In genomic region chr16:55832788-55833583, GRCh38 we compare ENCODE assay signal across 1 cellular context.
TF ChIP-seq lines count a peak whose summit lies in the region.

TSS of gene CES1 (minus strand) at chr16:55833096. CDS start at chr16:55833055, 41 bp downstream.

TF ChIP-seq in HepG2, 621 proteins besides CTCF, POLR2A, EP300 and RAD21 (continued from another document and continues in another):
- TF ChIP-seq, protein P1, sequence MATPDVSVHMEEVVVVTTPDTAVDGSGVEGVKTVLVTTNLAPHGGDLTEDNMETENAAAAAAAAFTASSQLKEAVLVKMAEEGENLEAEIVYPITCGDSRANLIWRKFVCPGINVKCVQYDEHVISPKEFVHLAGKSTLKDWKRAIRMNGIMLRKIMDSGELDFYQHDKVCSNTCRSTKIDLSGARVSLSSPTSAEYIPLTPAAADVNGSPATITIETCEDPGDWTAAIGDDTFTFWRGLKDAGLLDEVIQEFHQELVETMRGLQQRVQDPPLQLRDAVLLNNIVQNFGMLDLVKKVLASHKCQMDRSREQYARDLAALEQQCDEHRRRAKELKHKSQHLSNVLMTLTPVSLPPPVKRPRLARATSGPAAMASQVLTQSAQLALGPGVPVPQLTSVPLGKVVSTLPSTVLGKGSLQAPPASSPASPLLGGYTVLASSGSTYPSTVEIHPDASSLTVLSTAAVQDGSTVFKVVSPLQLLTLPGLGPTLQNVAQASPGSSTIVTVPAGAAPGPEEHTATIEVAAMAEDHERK (CRISPR knock-in tag; IDR thresholded peaks at IDR 0.05; ENCODE audit: low read depth), result no peak
- TF ChIP-seq NONO (IDR thresholded peaks at IDR 0.05) (no peak), NONO (CRISPR knock-in tag; conservative IDR thresholded peaks at IDR 0.05) (no peak; the same call in 1 of the 2 replicates), CC2D1A (CRISPR knock-in tag; IDR thresholded peaks at IDR 0.05) (peak; percentile 84; the same call in 1 of the 2 replicates), ZNF747 (CRISPR knock-in tag; IDR thresholded peaks at IDR 0.05; ENCODE audit: borderline replicate concordance) (peak; percentile 9; the same call in 1 of the 2 replicates), ZNF281 (CRISPR knock-in tag; IDR thresholded peaks at IDR 0.05; ENCODE audit: borderline replicate concordance) (0 out of 2 replicates have a peak, but pooled peaks have one; percentile 30), GFI1 (CRISPR knock-in tag; IDR thresholded peaks at IDR 0.05; ENCODE audit: borderline replicate concordance) (peak; percentile 69; the same call in 1 of the 2 replicates), POLR2G (IDR thresholded peaks at IDR 0.05; ENCODE audit: low read depth, low read length) (peak; percentile 76), KDM3A (CRISPR knock-in tag; IDR thresholded peaks at IDR 0.05; ENCODE audit: low read depth) (peak; percentile 22; the same call in 1 of the 2 replicates), U2AF1 (optimal IDR thresholded peaks at IDR 0.05; ENCODE audit: low read depth, low read length) (no peak), ZNF761 (CRISPR knock-in tag; conservative IDR thresholded peaks at IDR 0.05) (0 out of 2 replicates have a peak, but pooled peaks have one; percentile 63), NFATC3 (CRISPR knock-in tag; IDR thresholded peaks at IDR 0.05) (peak; percentile 73; the same call in 1 of the 2 replicates), POLR2AphosphoS5 (IDR thresholded peaks at IDR 0.05; ENCODE audit: low read depth, low read length) (peak; percentile 88), ZFP62 (CRISPR knock-in tag; IDR thresholded peaks at IDR 0.05) (no peak), LBX2 (CRISPR knock-in tag; IDR thresholded peaks at IDR 0.05; ENCODE audit: borderline replicate concordance) (no peak), PRDM10 (CRISPR knock-in tag; IDR thresholded peaks at IDR 0.05; ENCODE audit: low read depth) (no peak), ZNF644 (CRISPR knock-in tag; IDR thresholded peaks at IDR 0.05; ENCODE audit: low read depth) (peak; percentile 63; the same call in 1 of the 2 replicates), ZNF605 (CRISPR knock-in tag; IDR thresholded peaks at IDR 0.05) (peak; percentile 64; the same call in 1 of the 2 replicates), ZNF264 (CRISPR knock-in tag; IDR thresholded peaks at IDR 0.05) (no peak), PBX3 (CRISPR knock-in tag; IDR thresholded peaks at IDR 0.05; ENCODE audit: borderline replicate concordance) (no peak), ZNF224 (CRISPR knock-in tag; IDR thresholded peaks at IDR 0.05) (peak; percentile 69; the same call in 1 of the 2 replicates), ZNF207 (IDR thresholded peaks at IDR 0.05; ENCODE audit: borderline replicate concordance) (no peak), STAT6 (CRISPR knock-in tag; IDR thresholded peaks at IDR 0.05; ENCODE audit: borderline replicate concordance) (peak; percentile 75; the same call in 1 of the 2 replicates), BCL6 (CRISPR knock-in tag; IDR thresholded peaks at IDR 0.05) (peak; percentile 77), ZNF367 (CRISPR knock-in tag; IDR thresholded peaks at IDR 0.05; ENCODE audit: borderline replicate concordance) (no peak), ZNF343 (CRISPR knock-in tag; IDR thresholded peaks at IDR 0.05) (no peak), NAIF1 (CRISPR knock-in tag; IDR thresholded peaks at IDR 0.05; ENCODE audit: borderline replicate concordance) (peak; percentile 73; the same call in 1 of the 2 replicates), FLYWCH1 (CRISPR knock-in tag; IDR thresholded peaks at IDR 0.05) (no peak)
- TF ChIP-seq, protein P2, sequence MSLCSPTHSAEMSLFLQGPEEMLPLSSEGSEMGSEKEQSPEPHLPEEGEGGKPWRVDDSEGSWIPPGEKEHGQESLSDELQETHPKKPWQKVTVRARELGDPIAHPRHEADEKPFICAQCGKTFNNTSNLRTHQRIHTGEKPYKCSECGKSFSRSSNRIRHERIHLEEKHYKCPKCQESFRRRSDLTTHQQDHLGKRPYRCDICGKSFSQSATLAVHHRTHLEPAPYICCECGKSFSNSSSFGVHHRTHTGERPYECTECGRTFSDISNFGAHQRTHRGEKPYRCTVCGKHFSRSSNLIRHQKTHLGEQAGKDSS (CRISPR knock-in tag; IDR thresholded peaks at IDR 0.05; ENCODE audit: borderline replicate concordance, low read depth), result no peak
- TF ChIP-seq, protein P3, sequence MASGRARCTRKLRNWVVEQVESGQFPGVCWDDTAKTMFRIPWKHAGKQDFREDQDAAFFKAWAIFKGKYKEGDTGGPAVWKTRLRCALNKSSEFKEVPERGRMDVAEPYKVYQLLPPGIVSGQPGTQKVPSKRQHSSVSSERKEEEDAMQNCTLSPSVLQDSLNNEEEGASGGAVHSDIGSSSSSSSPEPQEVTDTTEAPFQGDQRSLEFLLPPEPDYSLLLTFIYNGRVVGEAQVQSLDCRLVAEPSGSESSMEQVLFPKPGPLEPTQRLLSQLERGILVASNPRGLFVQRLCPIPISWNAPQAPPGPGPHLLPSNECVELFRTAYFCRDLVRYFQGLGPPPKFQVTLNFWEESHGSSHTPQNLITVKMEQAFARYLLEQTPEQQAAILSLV (CRISPR knock-in tag; IDR thresholded peaks at IDR 0.05; ENCODE audit: borderline replicate concordance), result peak; percentile 45; the same call in 1 of the 2 replicates
- TF ChIP-seq, protein P4, sequence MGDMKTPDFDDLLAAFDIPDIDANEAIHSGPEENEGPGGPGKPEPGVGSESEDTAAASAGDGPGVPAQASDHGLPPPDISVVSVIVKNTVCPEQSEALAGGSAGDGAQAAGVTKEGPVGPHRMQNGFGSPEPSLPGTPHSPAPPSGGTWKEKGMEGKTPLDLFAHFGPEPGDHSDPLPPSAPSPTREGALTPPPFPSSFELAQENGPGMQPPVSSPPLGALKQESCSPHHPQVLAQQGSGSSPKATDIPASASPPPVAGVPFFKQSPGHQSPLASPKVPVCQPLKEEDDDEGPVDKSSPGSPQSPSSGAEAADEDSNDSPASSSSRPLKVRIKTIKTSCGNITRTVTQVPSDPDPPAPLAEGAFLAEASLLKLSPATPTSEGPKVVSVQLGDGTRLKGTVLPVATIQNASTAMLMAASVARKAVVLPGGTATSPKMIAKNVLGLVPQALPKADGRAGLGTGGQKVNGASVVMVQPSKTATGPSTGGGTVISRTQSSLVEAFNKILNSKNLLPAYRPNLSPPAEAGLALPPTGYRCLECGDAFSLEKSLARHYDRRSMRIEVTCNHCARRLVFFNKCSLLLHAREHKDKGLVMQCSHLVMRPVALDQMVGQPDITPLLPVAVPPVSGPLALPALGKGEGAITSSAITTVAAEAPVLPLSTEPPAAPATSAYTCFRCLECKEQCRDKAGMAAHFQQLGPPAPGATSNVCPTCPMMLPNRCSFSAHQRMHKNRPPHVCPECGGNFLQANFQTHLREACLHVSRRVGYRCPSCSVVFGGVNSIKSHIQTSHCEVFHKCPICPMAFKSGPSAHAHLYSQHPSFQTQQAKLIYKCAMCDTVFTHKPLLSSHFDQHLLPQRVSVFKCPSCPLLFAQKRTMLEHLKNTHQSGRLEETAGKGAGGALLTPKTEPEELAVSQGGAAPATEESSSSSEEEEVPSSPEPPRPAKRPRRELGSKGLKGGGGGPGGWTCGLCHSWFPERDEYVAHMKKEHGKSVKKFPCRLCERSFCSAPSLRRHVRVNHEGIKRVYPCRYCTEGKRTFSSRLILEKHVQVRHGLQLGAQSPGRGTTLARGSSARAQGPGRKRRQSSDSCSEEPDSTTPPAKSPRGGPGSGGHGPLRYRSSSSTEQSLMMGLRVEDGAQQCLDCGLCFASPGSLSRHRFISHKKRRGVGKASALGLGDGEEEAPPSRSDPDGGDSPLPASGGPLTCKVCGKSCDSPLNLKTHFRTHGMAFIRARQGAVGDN (CRISPR knock-in tag; IDR thresholded peaks at IDR 0.05), result peak; percentile 85
- TF ChIP-seq, protein P5, sequence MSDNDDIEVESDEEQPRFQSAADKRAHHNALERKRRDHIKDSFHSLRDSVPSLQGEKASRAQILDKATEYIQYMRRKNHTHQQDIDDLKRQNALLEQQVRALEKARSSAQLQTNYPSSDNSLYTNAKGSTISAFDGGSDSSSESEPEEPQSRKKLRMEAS (IDR thresholded peaks at IDR 0.05), result peak; percentile 54
